8 cellular contexts compared by ENCODE assay signal in genomic region chr17:38322156-38322779, GRCh38. TPM values are rescaled to one million over a fixed set of nuclear protein-coding genes. Genes with fewer than 3 reads are reported as not detected.
DNase-seq lines count a peak whose midpoint lies in the region; ATAC-seq and TF ChIP-seq lines count a peak whose summit lies in the region.

No MANE protein-coding gene starts in this region.

- peaks cover 10% of the 10 kb centered on the region for H3K36me3 ChIP-seq in mammary epithelial cell (ENCODE audit: insufficient read depth, low read length)

- no peak overlapping the region for H3K27ac ChIP-seq in mammary epithelial cell (ENCODE audit: insufficient read depth, low read depth, low read length)

- TF ChIP-seq CTCF in activated B cell treated with CpG ODN at 0.5 μM for 24 hours (IDR thresholded peaks at IDR 0.05), result peak; percentile 57
- peak; percentile 45 to 70 for TF ChIP-seq CTCF in mammary epithelial cell (conservative IDR thresholded peaks at IDR 0.05 in 1 of 2, IDR thresholded peaks at IDR 0.05 in 1 of 2; ENCODE audit: extremely low read depth in 1 of 2, insufficient read depth in 1 of 2, low read depth in 1 of 2, low read length in 2 of 2)

- no peaks in the 10 kb centered on the region for H4K20me1 ChIP-seq in mammary epithelial cell (ENCODE audit: insufficient read depth, low read length)

- peaks cover 41% of the 10 kb centered on the region for H3K36me3 Mint-ChIP-seq in activated B cell treated with CpG ODN at 0.5 μM for 24 hours (ENCODE audit: low read depth)

- no peaks in the 10 kb centered on the region for H3K9me3 Mint-ChIP-seq in activated B cell treated with CpG ODN at 0.5 μM for 24 hours

- H3K27ac Mint-ChIP-seq in activated B cell treated with CpG ODN at 0.5 μM for 24 hours, result no peak overlapping the region

- peaks cover 17% of the 10 kb centered on the region for H3K4me1 Mint-ChIP-seq in activated B cell treated with CpG ODN at 0.5 μM for 24 hours

- H3K79me2 ChIP-seq in mammary epithelial cell (ENCODE audit: insufficient read depth, low read length), result no peaks in the 10 kb centered on the region

- no peak overlapping the region for H3K4me3 Mint-ChIP-seq in activated B cell treated with CpG ODN at 0.5 μM for 24 hours

- peak; percentile 52 for DNase-seq in EL
- peak; percentile 39 for DNase-seq in LoVo (ENCODE audit: low spot score)
- peak; percentile 61 for DNase-seq in activated B cell treated with CpG ODN at 0.5 μM for 24 hours
- no peak for DNase-seq in mammary epithelial cell
- DNase-seq in left lobe of liver (ENCODE audit: low spot score), result peak; percentile 60
- peak; percentile 57 for DNase-seq in stimulated activated CD8-positive, alpha-beta memory T cell treated with anti-CD3 and anti-CD28 coated beads, Interleukin-12 subunit alpha, Interleukin-12 subunit beta, amount 100 ng/mL, for 1 hour (ENCODE audit: low read depth)
- DNase-seq in globus pallidus (ENCODE audit: low spot score), result no peak
- no peak for DNase-seq in amniotic stem cell (lab: John Stamatoyannopoulos, UW)

- H3K4me3 ChIP-seq in mammary epithelial cell (replicated peaks in 1 of 3; ENCODE audit: insufficient read depth in 1 of 3, low read depth in 2 of 3, low read length in 3 of 3), result no peak overlapping the region

- peaks cover 10% of the 10 kb centered on the region for H3K4me1 ChIP-seq in mammary epithelial cell (ENCODE audit: insufficient read depth, low read length)

- ATAC-seq in activated B cell treated with CpG ODN at 0.5 μM for 24 hours (ENCODE audit: low read depth) (peak; percentile 95), left lobe of liver (peak; percentile 88)

- no TSS peak for BruUV-seq in mammary epithelial cell (replicated peaks; lab: Mats Ljungman, UMichigan)

- no peaks in the 10 kb centered on the region for H3K27me3 ChIP-seq in mammary epithelial cell (ENCODE audit: insufficient read depth, low read length)

- dilution Hi-C loops in mammary epithelial cell (cut with HindIII; ENCODE audit: low sequenced_read_pairs), result no loop called here

- no peaks in the 10 kb centered on the region for H3K9me3 ChIP-seq in mammary epithelial cell (replicated peaks; ENCODE audit: insufficient read depth, low read length)

- H3K9ac ChIP-seq in mammary epithelial cell (ENCODE audit: insufficient read depth, low read length), result no peak overlapping the region

- intact Hi-C loops in activated B cell treated with CpG ODN at 0.5 μM for 24 hours (cut with micrococcal nuclease), result no loop called here
- intact Hi-C loops in mammary epithelial cell (cut with micrococcal nuclease), result no loop called here

- CTCF ChIA-PET in activated B cell treated with CpG ODN at 0.5 μM for 24 hours (lab: Charles Lee) (interaction anchor here (0.6 to 1.6 kb wide), 5 partner anchors 11 to 164 kb away, joined by 3 to 4 read pairs (median 3); no protein-coding TSS in a partner anchor), mammary epithelial cell (lab: Charles Lee; ENCODE audit: low non-redundant PET) (interaction anchor here (0.6 to 0.7 kb wide), 2 partner anchors 11 to 780 kb away, joined by 3 read pairs; no protein-coding TSS in a partner anchor)

- H3K4me2 ChIP-seq in mammary epithelial cell (ENCODE audit: insufficient read depth, low read depth, low read length), result no peak overlapping the region

- no peaks in the 10 kb centered on the region for H3K27me3 Mint-ChIP-seq in activated B cell treated with CpG ODN at 0.5 μM for 24 hours

- POLR2A ChIA-PET in activated B cell treated with CpG ODN at 0.5 μM for 24 hours (lab: Charles Lee), result interaction anchor here (0.5 kb wide), 1 partner anchor 45 kb away, joined by 11 read pairs; no protein-coding TSS in a partner anchor

- in situ Hi-C loops in mammary epithelial cell (cut with MboI; ENCODE audit: low sequenced_read_pairs in 2 of 2), result no loop called here

- 0% methylated on average over 5 of the region's 8 CpGs for WGBS in mammary epithelial cell (ENCODE audit: low coverage, missing lambda C conversion rate)

- no peak overlapping the region for H2AFZ ChIP-seq in mammary epithelial cell (ENCODE audit: low read depth, low read length)

RNA-seq across cellular contexts. Expression of gene GPR179, which starts 21.5 kb away (rescaled TPM):
- total RNA-seq in activated B cell treated with CpG ODN at 0.5 μM for 24 hours (0.07 TPM in 1 of 2 replicates, not detected in the other), mammary epithelial cell (not detected), left lobe of liver (0.03 TPM)
- under 0.01 TPM for polyA plus RNA-seq in mammary epithelial cell
- not detected for polyA minus RNA-seq in mammary epithelial cell

RNA-seq across cellular contexts. Expression of gene MRPL45, which starts 25.3 kb away (rescaled TPM):
- total RNA-seq in activated B cell treated with CpG ODN at 0.5 μM for 24 hours, result 33.6 and 33.9 TPM in 2 replicates
- total RNA-seq in mammary epithelial cell, result 10 to 100 TPM; 30.7 to 34.1 TPM
- polyA plus RNA-seq in mammary epithelial cell, result 47.0 TPM
- polyA minus RNA-seq in mammary epithelial cell, result 29.5 TPM
- 19.1 TPM for total RNA-seq in left lobe of liver

RNA-seq across cellular contexts. Expression of gene SOCS7, which starts 29.4 kb away (rescaled TPM):
- total RNA-seq in activated B cell treated with CpG ODN at 0.5 μM for 24 hours, result 12.8 and 14.0 TPM in 2 replicates
- 10 to 100 TPM; 16.2 to 23.2 TPM for total RNA-seq in mammary epithelial cell
- 9.6 TPM for polyA plus RNA-seq in mammary epithelial cell
- polyA minus RNA-seq in mammary epithelial cell, result 53.3 TPM
- total RNA-seq in left lobe of liver, result 6.4 TPM

Comparison
In these comparisons a context has a peak if more than half of its experiments do, and no peak if none do; other contexts are left out.
1. DNase-seq: peak in EL (single experiment), LoVo (single experiment), activated B cell treated with CpG ODN at 0.5 μM for 24 hours (single experiment), left lobe of liver (single experiment) and stimulated activated CD8-positive, alpha-beta memory T cell treated with anti-CD3 and anti-CD28 coated beads, Interleukin-12 subunit alpha, Interleukin-12 subunit beta, amount 100 ng/mL, for 1 hour (single experiment); none in mammary epithelial cell (single experiment), globus pallidus (single experiment) and amniotic stem cell (single experiment).